21 cellular contexts compared by ENCODE assay signal in genomic region chrX:33205321-33205720, GRCh38. TPM values are rescaled to one million over a fixed set of nuclear protein-coding genes. Genes with fewer than 3 reads are reported as not detected.
DNase-seq lines count a peak whose midpoint lies in the region; ATAC-seq and TF ChIP-seq lines count a peak whose summit lies in the region.
"Had no signal": no experiment of that assay in that cellular context is flagged by ENCODE, and none has a peak within 500 bp of the region (broad histone marks: within the 10 kb centered on the region; RNA-seq: fewer than 3 reads in every experiment).

No MANE protein-coding gene starts in this region.

- H3K27me3 ChIP-seq in right cardiac atrium (ENCODE audit: control insufficient read depth, insufficient read depth) (no peaks in the 10 kb centered on the region), sigmoid colon (no peaks in the 10 kb centered on the region)
- H3K27me3 ChIP-seq: right lobe of liver had no signal

- TF ChIP-seq POLR2A in sigmoid colon (IDR thresholded peaks at IDR 0.05): no peak

- DNase-seq in H4 (ENCODE audit: low spot score) (peak; percentile 20), SK-N-DZ (ENCODE audit: low spot score) (peak; percentile 2), right cardiac atrium (no peak), sigmoid colon (no peak), UCSD-AML1 (lab: John Stamatoyannopoulos, UW; ENCODE audit: unreplicated experiment) (no peak), AML-193 (lab: John Stamatoyannopoulos, UW) (no peak), NCI-H2081 treated with DMSO at 0.1 percent for 48 hours (lab: John Stamatoyannopoulos, UW) (no peak)
- DNase-seq in activated CD4-positive, alpha-beta T cell treated with anti-CD3 and anti-CD28 coated beads, Interleukin-2, amount 50 U/mL, for 1 hour: no peak
- DNase-seq: activated effector memory CD4-positive, alpha-beta T cell treated with Interleukin-2 at 50 U/mL for 16 hours; dermis blood vessel endothelial cell; H7; NCI-H146; NCI-H510A treated with DMSO at 0.1 percent for 48 hours; nephron progenitor cell; right lobe of liver; stimulated activated CD4-positive, alpha-beta T cell treated with anti-CD3 and anti-CD28 coated beads, Interleukin-4, amount 100 ng/mL, for 4 hours; SW 1271; trophoblast cell had no signal

- WGBS in right cardiac atrium: 22% methylated on average over 3 of the region's 3 CpGs
- 53 to 54% methylated on average over 3 of the region's 3 CpGs for WGBS in sigmoid colon, 2 donors

- H3K4me1 ChIP-seq in right cardiac atrium (ENCODE audit: control insufficient read depth, insufficient read depth, low read length): no peaks in the 10 kb centered on the region
- no peaks in the 10 kb centered on the region for H3K4me1 ChIP-seq in sigmoid colon
- H3K4me1 ChIP-seq: right lobe of liver had no signal

- no peak for TF ChIP-seq EP300 in sigmoid colon (IDR thresholded peaks at IDR 0.05)

- intact Hi-C loops in right cardiac atrium (cut with DNase I) (no loop called here), sigmoid colon (cut with DNase I) (no loop called here)

- H3K27ac ChIP-seq in right cardiac atrium (ENCODE audit: low read length): no peak overlapping the region
- H3K27ac ChIP-seq in sigmoid colon: peak overlapping the region; percentile 48 to 82 (median 78)
- H3K27ac ChIP-seq: right lobe of liver, VCaP had no signal

- H3K9me3 ChIP-seq in right cardiac atrium (ENCODE audit: control insufficient read depth, low read length) (no peaks in the 10 kb centered on the region), sigmoid colon (no peaks in the 10 kb centered on the region)
- H3K9me3 ChIP-seq: right lobe of liver had no signal

- peak overlapping the region; percentile 56 for H3K4me3 ChIP-seq in right cardiac atrium (ENCODE audit: low read length)
- peak overlapping the region; percentile 17 to 50 (median 34) for H3K4me3 ChIP-seq in sigmoid colon
- H3K4me3 ChIP-seq: right lobe of liver had no signal

- ATAC-seq in right cardiac atrium: no peak
- ATAC-seq: Panc1, right lobe of liver had no signal

- H3K36me3 ChIP-seq in sigmoid colon: no peaks in the 10 kb centered on the region
- H3K36me3 ChIP-seq: right lobe of liver had no signal

- no peak for TF ChIP-seq CTCF in sigmoid colon (IDR thresholded peaks at IDR 0.05)

RNA-seq across cellular contexts. Expression of gene DMD, which starts 6.0 kb away (rescaled TPM):
- total RNA-seq in H4 (2014; rRNA removed; shearing (Covaris generic)): 9.3 and 13.3 TPM in 2 replicates
- 1.3 and 1.5 TPM in 2 replicates for polyA plus RNA-seq in SK-N-DZ (2014; cell fraction: cytosol; rRNA removed)
- 1.6 and 3.5 TPM in 2 replicates for polyA plus RNA-seq in SK-N-DZ (2014; cell fraction: nucleus; rRNA removed)
- total RNA-seq in right cardiac atrium (100 to 1,000 TPM; 120 to 173 (median 126) TPM), sigmoid colon (100 to 1,000 TPM; 183 to 260 (median 216) TPM)
- polyA plus RNA-seq in right cardiac atrium (49.5 TPM), sigmoid colon (1 to 10 TPM; 2.5 to 5.5 (median 3.0) TPM)
- total RNA-seq: HT-29 had no signal

Comparison
In these comparisons a context has a peak if more than half of its experiments do, and no peak if none do; other contexts are left out.
1. DNase-seq: peak in H4 (single experiment) and SK-N-DZ (single experiment); none in right cardiac atrium (0 of 3), sigmoid colon (single experiment), UCSD-AML1 (single experiment), AML-193 (0 of 2), NCI-H2081 treated with DMSO at 0.1 percent for 48 hours (single experiment) and activated CD4-positive, alpha-beta T cell treated with anti-CD3 and anti-CD28 coated beads, Interleukin-2, amount 50 U/mL, for 1 hour (single experiment).